Comparison of ENCODE assay signal across 1 cellular context in genomic region chr1:54378157-54378883, GRCh38.
A peak's percentile ranks its signal among the peaks of the same experiment; 100 is the strongest.
TF ChIP-seq lines count a peak whose summit lies in the region.

No MANE protein-coding gene starts in this region.

TF ChIP-seq in K562, 482 proteins besides CTCF, POLR2A, EP300 and RAD21 (continued from another document):
- TF ChIP-seq CREB3 (tag; conservative IDR thresholded peaks at IDR 0.05; ENCODE audit: low read depth), result 0 out of 2 replicates have a peak, but pooled peaks have one; percentile 19
- no peak for TF ChIP-seq NFE2 (IDR thresholded peaks at IDR 0.05; ENCODE audit: low read depth)
- TF ChIP-seq RBFOX2 (IDR thresholded peaks at IDR 0.05; ENCODE audit: low read depth, low read length), result 0 out of 2 replicates have a peak, but pooled peaks have one; percentile 20
- no peak for TF ChIP-seq ID3 (CRISPR knock-in tag; IDR thresholded peaks at IDR 0.05)
- 0 out of 2 replicates have a peak, but pooled peaks have one; percentile 53 for TF ChIP-seq ID3 (tag; IDR thresholded peaks at IDR 0.05)
- TF ChIP-seq ZNF592 (IDR thresholded peaks at IDR 0.05), result peak; percentile 31; the same call in 1 of the 2 replicates
TF ChIP-seq in K562: peak in this region for 5.
